20 cellular contexts compared by ENCODE assay signal in genomic region chr15:56337084-56337725, GRCh38. TPM values are rescaled to one million over a fixed set of nuclear protein-coding genes. Genes with fewer than 3 reads are reported as not detected.
A peak's percentile ranks its signal among the peaks of the same experiment; 100 is the strongest.
DNase-seq lines count a peak whose midpoint lies in the region; ATAC-seq lines count a peak whose summit lies in the region.
"Had no signal": no experiment of that assay in that cellular context is flagged by ENCODE, and none has a peak within 500 bp of the region (broad histone marks: within the 10 kb centered on the region; RNA-seq: fewer than 3 reads in every experiment).

No MANE protein-coding gene starts in this region.

- peak; percentile 76 for ATAC-seq in GM18861 (IDR thresholded peaks at IDR 0.05; ENCODE audit: unreplicated experiment)
- peak; percentile 74 for ATAC-seq in HG02759 (IDR thresholded peaks at IDR 0.05; ENCODE audit: unreplicated experiment)
- ATAC-seq: T-helper 17 cell had no signal

- DNase-seq in NCI-H82 treated with DMSO at 0.1 percent for 48 hours (lab: John Stamatoyannopoulos, UW; ENCODE audit: unreplicated experiment) (peak; percentile 49), renal cortical epithelial cell (ENCODE audit: low read depth) (peak; percentile 30), dedifferentiated amniotic fluid mesenchymal stem cell (ENCODE audit: extremely low spot score) (no peak), NCI-H2171 treated with DMSO at 0.1 percent for 48 hours (lab: John Stamatoyannopoulos, UW) (no peak)
- no peak for DNase-seq in activated effector memory CD4-positive, alpha-beta T cell treated with anti-CD3 and anti-CD28 coated beads, Interleukin-2, amount 50 U/mL, for 16 hours
- DNase-seq: CD4-positive, alpha-beta T cell; COR-L47; DMS153; H7; KBM-7; NCI-H1092; NCI-H1436; NCI-H187 treated with DMSO at 0.1 percent for 48 hours; NCI-H2107; NCI-H774; OCI-M1; SW 1271; T-helper 17 cell had no signal

RNA-seq across cellular contexts. Expression of gene TEX9, which starts 28.0 kb away (rescaled TPM):
- 7.5 and 34.4 TPM in 2 replicates for total RNA-seq in renal cortical epithelial cell

Comparison
In these comparisons a context has a peak if more than half of its experiments do, and no peak if none do; other contexts are left out.
1. DNase-seq: peak in NCI-H82 treated with DMSO at 0.1 percent for 48 hours (single experiment) and renal cortical epithelial cell (single experiment); none in dedifferentiated amniotic fluid mesenchymal stem cell (single experiment), NCI-H2171 treated with DMSO at 0.1 percent for 48 hours (single experiment) and activated effector memory CD4-positive, alpha-beta T cell treated with anti-CD3 and anti-CD28 coated beads, Interleukin-2, amount 50 U/mL, for 16 hours (single experiment).